ENCODE assay signal across 24 cellular contexts in genomic region chr17:70165383-70165782, GRCh38. TPM values are rescaled to one million over a fixed set of nuclear protein-coding genes. Genes with fewer than 3 reads are reported as not detected.
"Had no signal": no experiment of that assay in that cellular context is flagged by ENCODE, and none has a peak within 500 bp of the region (broad histone marks: within the 10 kb centered on the region; RNA-seq: fewer than 3 reads in every experiment).

No MANE protein-coding gene starts in this region.

- H3K4me1 ChIP-seq: prostate gland had no signal

- H3K27ac ChIP-seq: epithelial cell of prostate, gastrocnemius medialis, neural progenitor cell, prostate gland, skin epidermis, spleen, suprapubic skin, transverse colon, vagina had no signal

- FAIRE-seq: kidney had no signal

- H3K4me2 ChIP-seq: neural progenitor cell had no signal

- H3K9me3 ChIP-seq: gastrocnemius medialis, prostate gland, spleen, suprapubic skin, transverse colon, vagina had no signal

- DNase-seq: cortex of kidney; effector CD4-positive, alpha-beta T cell; endodermal cell; foreskin fibroblast; gastrocnemius medialis; head of caudate nucleus; kidney; mesenchymal stem cell; naive thymus-derived CD4-positive, alpha-beta T cell; right cardiac atrium; spleen; stimulated activated CD4-positive, alpha-beta T cell treated with anti-CD3 and anti-CD28 coated beads, Interleukin-4, amount 100 ng/mL, for 4 hours; stimulated activated naive CD8-positive, alpha-beta T cell treated with anti-CD3 and anti-CD28 coated beads, Interleukin-15, Interleukin-2, amounts not matched to agents 100 U/mL and 50 U/mL, for 24 hours; transverse colon had no signal

- H3K36me3 ChIP-seq: gastrocnemius medialis, neural progenitor cell, prostate gland, spleen, suprapubic skin, transverse colon, vagina had no signal

- ATAC-seq: esophagus mucosa; gastrocnemius medialis; left lobe of liver; naive thymus-derived CD4-positive, alpha-beta T cell; right cardiac atrium; stimulated activated memory B cell treated with anti-CD40 and anti-IgM and Interleukin-4, amounts not matched to agents 10 μg/mL and 1 μg/mL and 100 μg/mL, for 72 hours; stimulated activated naive CD8-positive, alpha-beta T cell treated with anti-CD3 and anti-CD28 coated beads, Interleukin-15, Interleukin-2, amounts not matched to agents 100 U/mL and 50 U/mL, for 24 hours had no signal

- H3K27me3 ChIP-seq: gastrocnemius medialis, vagina had no signal

- H3K9ac ChIP-seq: neural progenitor cell had no signal

- H2AFZ ChIP-seq: neural progenitor cell had no signal

- H3K4me3 ChIP-seq: gastrocnemius medialis, lung, neural progenitor cell, prostate gland, skin epidermis, spleen, suprapubic skin, transverse colon, vagina had no signal

RNA-seq across cellular contexts. Expression of gene KCNJ2, which starts 3.9 kb away (rescaled TPM):
- polyA plus RNA-seq: naive thymus-derived CD4-positive, alpha-beta T cell had no signal
